Comparison of ENCODE assay signal across 8 cellular contexts in genomic region chr11:16788141-16789060, GRCh38. TPM values are rescaled to one million over a fixed set of nuclear protein-coding genes. Genes with fewer than 3 reads are reported as not detected.
A peak's percentile ranks its signal among the peaks of the same experiment; 100 is the strongest.
DNase-seq lines count a peak whose midpoint lies in the region; ATAC-seq and TF ChIP-seq lines count a peak whose summit lies in the region.

No MANE protein-coding gene starts in this region.

- no peaks in the 10 kb centered on the region for H3K27me3 ChIP-seq in Karpas-422 (ENCODE audit: low read length)
- no peaks in the 10 kb centered on the region for H3K27me3 ChIP-seq in RWPE2 (ENCODE audit: insufficient read depth, poor library complexity, severe bottlenecking)
- no peaks in the 10 kb centered on the region for H3K27me3 ChIP-seq in upper lobe of right lung

- H3K79me2 ChIP-seq in Karpas-422 (ENCODE audit: low read length): no peaks in the 10 kb centered on the region

- no peaks in the 10 kb centered on the region for H3K9me2 ChIP-seq in Karpas-422 (replicated peaks; ENCODE audit: insufficient read depth, low read length)

- ATAC-seq in GM21447 (IDR thresholded peaks at IDR 0.05; ENCODE audit: unreplicated experiment) (peak; percentile 70), RWPE2 (ENCODE audit: low read depth) (peak; percentile 81), upper lobe of right lung (peak; percentile 80)

- H3K4me3 ChIP-seq in Karpas-422 (ENCODE audit: low read length) (no peak overlapping the region), RWPE2 (ENCODE audit: severe bottlenecking) (no peak overlapping the region), upper lobe of right lung (no peak overlapping the region)

- no peaks in the 10 kb centered on the region for H3K4me1 ChIP-seq in Karpas-422 (ENCODE audit: low read length)
- peaks cover 37% of the 10 kb centered on the region for H3K4me1 ChIP-seq in RWPE2 (ENCODE audit: insufficient read depth, poor library complexity, severe bottlenecking)
- peaks cover 39% of the 10 kb centered on the region for H3K4me1 ChIP-seq in upper lobe of right lung

- H2AFZ ChIP-seq in Karpas-422 (ENCODE audit: low read length): no peak overlapping the region

- H4K20me1 ChIP-seq in Karpas-422 (ENCODE audit: insufficient read depth, low read depth, low read length): no peaks in the 10 kb centered on the region

- intact Hi-C loops in upper lobe of right lung (cut with DNase I): no loop called here

- H3K27ac ChIP-seq in Karpas-422 (ENCODE audit: low read length) (no peak overlapping the region), RWPE2 (ENCODE audit: poor library complexity, severe bottlenecking) (peak overlapping the region; percentile 67), upper lobe of right lung (peak overlapping the region; percentile 59)

- no peak overlapping the region for H3K9ac ChIP-seq in Karpas-422 (ENCODE audit: low read length)

- H3K9me3 ChIP-seq in Karpas-422 (ENCODE audit: low read length) (no peaks in the 10 kb centered on the region), RWPE2 (ENCODE audit: severe bottlenecking) (no peaks in the 10 kb centered on the region), upper lobe of right lung (no peaks in the 10 kb centered on the region)

- no peak overlapping the region for H3K4me2 ChIP-seq in Karpas-422 (ENCODE audit: low read depth, low read length, poor library complexity, severe bottlenecking)

- DNase-seq in DMS 273 (lab: John Stamatoyannopoulos, UW; ENCODE audit: unreplicated experiment) (peak; percentile 73), Karpas-422 (peak; percentile 82), RWPE2 (ENCODE audit: low spot score) (peak; percentile 82), globus pallidus (ENCODE audit: low spot score) (peak; percentile 58), pons (ENCODE audit: low spot score) (peak; percentile 57), upper lobe of right lung (peak; percentile 88)
- DNase-seq in activated naive CD4-positive, alpha-beta T cell treated with Interleukin-2 at 50 U/mL for 16 hours: peak; percentile 65

- H3K36me3 ChIP-seq in Karpas-422 (ENCODE audit: insufficient read depth, low read length): no peaks in the 10 kb centered on the region
- no peaks in the 10 kb centered on the region for H3K36me3 ChIP-seq in RWPE2 (ENCODE audit: low read depth)
- no peaks in the 10 kb centered on the region for H3K36me3 ChIP-seq in upper lobe of right lung

- TF ChIP-seq CTCF in RWPE2 (IDR thresholded peaks at IDR 0.05; ENCODE audit: poor library complexity, severe bottlenecking) (peak; percentile 94), upper lobe of right lung (IDR thresholded peaks at IDR 0.05) (peak; percentile 99)

RNA-seq across cellular contexts. Expression of gene C11orf58, which starts 50.0 kb away (rescaled TPM):
- 127 and 200 TPM in 2 replicates for total RNA-seq in Karpas-422 (2014; rRNA removed; shearing (Covaris generic); ENCODE audit: low replicate concordance)
- 104 TPM for total RNA-seq in upper lobe of right lung
